ENCODE assay signal across 8 cellular contexts in the genomic region with DNA sequence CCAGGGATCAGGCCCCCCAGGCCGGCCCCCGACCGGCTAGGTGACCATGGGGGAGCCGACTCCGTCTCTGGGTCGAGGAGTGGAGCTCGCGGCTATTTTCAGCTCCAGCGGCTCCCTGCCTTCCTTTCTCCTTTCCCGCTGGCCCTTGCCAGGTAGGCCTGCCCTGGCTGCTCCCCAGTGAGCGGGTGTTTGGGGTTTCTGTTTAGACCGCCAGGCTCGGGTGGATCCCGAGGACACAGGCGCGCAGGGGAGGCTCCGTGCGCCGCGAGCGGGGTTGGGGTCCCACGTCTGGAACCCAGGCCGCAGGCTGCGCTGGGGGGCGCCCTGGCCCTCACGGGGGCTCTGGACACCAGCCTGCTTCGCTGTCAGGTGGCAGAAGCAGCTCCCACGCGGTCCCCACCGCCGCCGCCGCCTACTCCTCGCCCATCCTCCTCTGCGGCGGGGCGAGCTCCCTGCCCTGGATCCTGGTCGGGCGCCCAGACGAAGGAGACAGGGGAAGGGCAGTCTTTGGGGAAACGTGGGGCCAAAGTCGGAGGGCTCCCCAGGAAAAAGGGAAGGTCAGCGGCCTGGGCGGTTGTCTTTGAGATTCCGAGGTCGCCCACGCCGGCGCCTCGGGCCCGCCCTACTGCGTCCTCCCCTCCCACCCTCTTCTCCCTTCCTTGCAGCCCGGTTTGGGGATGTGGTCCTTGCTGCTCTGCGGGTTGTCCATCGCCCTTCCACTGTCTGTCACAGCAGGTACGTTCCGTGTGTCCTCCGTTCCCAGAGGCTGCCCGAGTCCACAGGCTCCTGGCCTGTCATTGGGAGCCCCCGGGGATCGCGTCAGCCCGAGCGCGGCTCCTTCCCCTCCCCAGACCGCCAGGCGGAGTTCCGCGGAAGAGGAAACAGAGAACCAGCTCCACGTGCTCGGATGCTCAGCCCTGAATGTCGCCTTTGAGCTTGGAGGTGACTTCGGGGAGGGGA. TPM values are rescaled to one million over a fixed set of nuclear protein-coding genes. Genes with fewer than 3 reads are reported as not detected.
DNase-seq lines count a peak whose midpoint lies in the region; ATAC-seq and TF ChIP-seq lines count a peak whose summit lies in the region.

No MANE protein-coding gene starts in this region.

- no peak overlapping the region for H2AFZ ChIP-seq in Karpas-422 (ENCODE audit: low read length)

- no peaks in the 10 kb centered on the region for H3K79me2 ChIP-seq in Karpas-422 (ENCODE audit: low read length)

- no peaks in the 10 kb centered on the region for H3K36me3 ChIP-seq in CD8-positive, alpha-beta memory T cell (ENCODE audit: insufficient read depth, low read length)
- H3K36me3 ChIP-seq in lung (ENCODE audit: control insufficient read depth in 2 of 2, insufficient read depth in 2 of 2, low read length in 2 of 2) (no peaks in the 10 kb centered on the region), Karpas-422 (ENCODE audit: insufficient read depth, low read length) (no peaks in the 10 kb centered on the region)

- H4K20me1 ChIP-seq in Karpas-422 (ENCODE audit: insufficient read depth, low read depth, low read length), result no peaks in the 10 kb centered on the region

- no peak for TF ChIP-seq CTCF in lung (IDR thresholded peaks at IDR 0.05; ENCODE audit: control extremely low read depth, extremely low read depth)

- intact Hi-C loops in dendritic cell treated with granulocyte-macrophage colony-stimulating factor and Interleukin-4, amounts not matched to agents 40 ng/mL and 50 ng/mL, for 4 days (cut with micrococcal nuclease), result no loop called here

- H3K9me2 ChIP-seq in Karpas-422 (replicated peaks; ENCODE audit: insufficient read depth, low read length), result no peaks in the 10 kb centered on the region

- peak; percentile 61 for ATAC-seq in lung (ENCODE audit: insufficient read depth, low FRiP score)
- no peak for ATAC-seq in HG03159 (IDR thresholded peaks at IDR 0.05; ENCODE audit: unreplicated experiment)

- H3K27me3 ChIP-seq in CD8-positive, alpha-beta memory T cell (ENCODE audit: insufficient read depth, low read length, poor library complexity, severe bottlenecking), result no peaks in the 10 kb centered on the region
- H3K27me3 ChIP-seq in lung (ENCODE audit: control insufficient read depth, insufficient read depth) (no peaks in the 10 kb centered on the region), Karpas-422 (ENCODE audit: low read length) (no peaks in the 10 kb centered on the region)

- H3K9ac ChIP-seq in Karpas-422 (ENCODE audit: low read length), result no peak overlapping the region

- H3K27ac ChIP-seq in CD8-positive, alpha-beta memory T cell (ENCODE audit: low read depth, low read length), result no peak overlapping the region
- no peak overlapping the region for H3K27ac ChIP-seq in lung (ENCODE audit: low read depth in 1 of 2, low read length in 1 of 2)
- H3K27ac ChIP-seq in Karpas-422 (ENCODE audit: low read length), result no peak overlapping the region

- H3K4me1 ChIP-seq in CD8-positive, alpha-beta memory T cell (ENCODE audit: insufficient read depth, low read length), result no peaks in the 10 kb centered on the region
- peaks cover 0 to 4% of the 10 kb centered on the region in 2 donors for H3K4me1 ChIP-seq in lung (ENCODE audit: control insufficient read depth in 2 of 2, insufficient read depth in 2 of 2, low read length in 2 of 2)
- no peaks in the 10 kb centered on the region for H3K4me1 ChIP-seq in Karpas-422 (ENCODE audit: low read length)

- H3K4me1 Mint-ChIP-seq in CD8-positive, alpha-beta memory T cell, result peaks cover 4 to 14% (median 4%) of the 10 kb centered on the region in 3 donors
- peaks cover 28% of the 10 kb centered on the region for H3K4me1 Mint-ChIP-seq in dendritic cell treated with granulocyte-macrophage colony-stimulating factor and Interleukin-4, amounts not matched to agents 40 ng/mL and 50 ng/mL, for 4 days (ENCODE audit: low read depth)

- CTCF ChIA-PET in CD8-positive, alpha-beta memory T cell (lab: Charles Lee), result interaction anchor here (1.3 to 1.8 kb wide), 2 partner anchors 53 to 56 kb away, joined by 3 to 21 read pairs; no protein-coding TSS in a partner anchor

- no peak overlapping the region for H3K4me2 ChIP-seq in Karpas-422 (ENCODE audit: low read depth, low read length, poor library complexity, severe bottlenecking)

- H3K9me3 ChIP-seq in CD8-positive, alpha-beta memory T cell (ENCODE audit: low read length), result no peaks in the 10 kb centered on the region
- H3K9me3 ChIP-seq in lung (ENCODE audit: control insufficient read depth in 2 of 2, insufficient read depth in 1 of 2, low read length in 1 of 2), result no peaks in the 10 kb centered on the region
- H3K9me3 ChIP-seq in Karpas-422 (ENCODE audit: low read length), result no peaks in the 10 kb centered on the region

- 24 to 30% methylated on average over 62 to 73 of the region's 73 CpGs for WGBS in lung, 2 donors

- peak overlapping the region in 2 of 8 donors; percentile 56 to 88 for H3K27ac Mint-ChIP-seq in CD8-positive, alpha-beta memory T cell
- H3K27ac Mint-ChIP-seq in dendritic cell treated with granulocyte-macrophage colony-stimulating factor and Interleukin-4, amounts not matched to agents 40 ng/mL and 50 ng/mL, for 4 days, result peak overlapping the region; percentile 97

- peak overlapping the region; percentile 42 for H3K4me3 ChIP-seq in CD8-positive, alpha-beta memory T cell (ENCODE audit: low read length)
- H3K4me3 ChIP-seq in lung, result peak overlapping the region; percentile 34
- H3K4me3 ChIP-seq in Karpas-422 (ENCODE audit: low read length), result no peak overlapping the region

- peaks cover 0 to 2% (median 0%) of the 10 kb centered on the region in 3 donors for H3K36me3 Mint-ChIP-seq in CD8-positive, alpha-beta memory T cell
- peaks cover 14% of the 10 kb centered on the region for H3K36me3 Mint-ChIP-seq in dendritic cell treated with granulocyte-macrophage colony-stimulating factor and Interleukin-4, amounts not matched to agents 40 ng/mL and 50 ng/mL, for 4 days (ENCODE audit: low read depth)

- peaks cover 0 to 2% (median 0%) of the 10 kb centered on the region in 5 donors for H3K9me3 Mint-ChIP-seq in CD8-positive, alpha-beta memory T cell
- peaks cover 14% of the 10 kb centered on the region for H3K9me3 Mint-ChIP-seq in dendritic cell treated with granulocyte-macrophage colony-stimulating factor and Interleukin-4, amounts not matched to agents 40 ng/mL and 50 ng/mL, for 4 days

- H3K27me3 Mint-ChIP-seq in CD8-positive, alpha-beta memory T cell, result peaks cover 21 to 39% of the 10 kb centered on the region in 2 donors
- no peaks in the 10 kb centered on the region for H3K27me3 Mint-ChIP-seq in dendritic cell treated with granulocyte-macrophage colony-stimulating factor and Interleukin-4, amounts not matched to agents 40 ng/mL and 50 ng/mL, for 4 days

- DNase-seq in CD8-positive, alpha-beta memory T cell, result peak; percentile 7 to 58 (median 11)
- peak; percentile 26 to 41 for DNase-seq in activated CD4-positive, alpha-beta T cell treated with anti-CD3 and anti-CD28 coated beads for 24 hours (ENCODE audit: low read depth in 2 of 2)
- DNase-seq in lung (ENCODE audit: low spot score), result peak; percentile 42
- peak; percentile 68 for DNase-seq in stimulated activated CD4-positive, alpha-beta T cell treated with anti-CD3 and anti-CD28 coated beads, Interleukin-4, amount 100 ng/mL, for 1 hour
- DNase-seq in Karpas-422, result no peak
- DNase-seq in NCI-H82 treated with DMSO at 0.1 percent for 48 hours (lab: John Stamatoyannopoulos, UW; ENCODE audit: unreplicated experiment), result no peak

- POLR2A ChIA-PET in CD8-positive, alpha-beta memory T cell (lab: Charles Lee), result no interaction called here

- H3K4me3 Mint-ChIP-seq in CD8-positive, alpha-beta memory T cell, result peak overlapping the region; percentile 76 to 90 (median 81)
- H3K4me3 Mint-ChIP-seq in dendritic cell treated with granulocyte-macrophage colony-stimulating factor and Interleukin-4, amounts not matched to agents 40 ng/mL and 50 ng/mL, for 4 days, result peak overlapping the region; percentile 78

RNA-seq across cellular contexts. Expression of a gene that starts 0.6 kb away (rescaled TPM):
- total RNA-seq in CD8-positive, alpha-beta memory T cell, result under 1 TPM; 0.13 to 0.33 TPM
- polyA plus RNA-seq in CD8-positive, alpha-beta memory T cell, result not detected
- 1 to 10 TPM in 1 of 2 donors, under 1 TPM in 1; 0.63 to 1.3 TPM for total RNA-seq in lung
- polyA plus RNA-seq in lung, result 1 to 10 TPM in 1 of 2 donors, under 1 TPM in 1; 0.35 to 1.0 TPM
- not detected in 2 replicates for total RNA-seq in Karpas-422 (2014; rRNA removed; shearing (Covaris generic); ENCODE audit: low replicate concordance)

RNA-seq across cellular contexts. Expression of a gene that starts 44.9 kb away (rescaled TPM):
- total RNA-seq in CD8-positive, alpha-beta memory T cell, result 1 to 10 TPM; 3.7 TPM
- 0.30 TPM for polyA plus RNA-seq in CD8-positive, alpha-beta memory T cell
- total RNA-seq in lung, result 100 to 1,000 TPM; 111 to 163 TPM
- 100 to 1,000 TPM in 1 of 2 donors, 10 to 100 TPM in 1; 97.0 to 182 TPM for polyA plus RNA-seq in lung
- not detected in 2 replicates for total RNA-seq in Karpas-422 (2014; rRNA removed; shearing (Covaris generic); ENCODE audit: low replicate concordance)

Comparison
In these comparisons a context has a peak if more than half of its experiments do, and no peak if none do; other contexts are left out.
1. DNase-seq: peak in CD8-positive, alpha-beta memory T cell (5 of 5), activated CD4-positive, alpha-beta T cell treated with anti-CD3 and anti-CD28 coated beads for 24 hours (2 of 2), lung (single experiment) and stimulated activated CD4-positive, alpha-beta T cell treated with anti-CD3 and anti-CD28 coated beads, Interleukin-4, amount 100 ng/mL, for 1 hour (single experiment); none in Karpas-422 (single experiment) and NCI-H82 treated with DMSO at 0.1 percent for 48 hours (single experiment).
2. RNA of a gene that starts 44.9 kb away (total RNA-seq): 111 to 163 TPM in lung; 3.7 TPM in CD8-positive, alpha-beta memory T cell and not detected in Karpas-422; every median in the first group is over 10 times any median in the second.